ENCODE assay signal across 12 cellular contexts in the genomic region with DNA sequence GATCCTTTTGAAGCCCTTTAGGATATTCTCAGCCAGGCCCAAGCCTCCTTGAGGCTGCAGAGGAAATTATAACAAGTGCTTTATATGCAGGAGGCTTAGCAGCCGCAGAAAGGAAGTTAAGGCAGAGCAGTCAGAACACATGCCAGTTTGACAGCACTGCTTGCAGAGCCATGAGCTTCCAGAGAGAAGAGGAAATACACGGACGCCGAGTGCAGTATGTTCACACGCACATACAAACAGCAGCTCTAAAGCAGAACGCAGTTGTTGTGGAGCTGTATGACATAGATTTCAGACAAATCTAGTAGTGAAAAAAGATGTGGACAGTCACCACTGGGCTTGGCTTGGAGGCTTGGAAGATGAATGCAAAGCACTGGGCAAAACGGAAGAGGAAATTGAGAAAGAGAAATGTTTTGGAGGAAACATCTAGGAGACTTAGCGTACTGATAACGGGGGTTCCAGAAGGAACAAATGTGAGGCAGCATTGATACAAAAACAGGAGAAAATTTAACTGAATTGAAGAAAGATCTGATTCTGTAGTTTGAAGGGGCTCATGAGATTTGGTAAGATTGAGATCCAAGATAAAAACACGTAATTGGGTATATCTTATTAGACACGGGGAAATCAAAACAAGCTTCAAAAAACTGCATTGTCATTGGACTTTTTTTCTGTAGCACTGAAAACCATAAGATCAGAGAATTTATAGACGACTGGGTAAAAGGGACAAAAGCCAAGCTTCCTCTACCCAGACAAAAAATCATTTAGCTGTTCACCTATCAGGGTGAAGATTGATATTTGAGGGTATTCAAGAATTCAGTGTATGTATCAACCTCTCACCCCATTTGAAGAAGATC. TPM values are rescaled to one million over a fixed set of nuclear protein-coding genes. Genes with fewer than 3 reads are reported as not detected.
A peak's percentile ranks its signal among the peaks of the same experiment; 100 is the strongest.
DNase-seq lines count a peak whose midpoint lies in the region; ATAC-seq and TF ChIP-seq lines count a peak whose summit lies in the region.
"Had no signal": no experiment of that assay in that cellular context is flagged by ENCODE, and none has a peak within 500 bp of the region (broad histone marks: within the 10 kb centered on the region; RNA-seq: fewer than 3 reads in every experiment).

No MANE protein-coding gene starts in this region.

- peak overlapping the region in 2 of 7 donors; percentile 42 to 58 for H3K4me3 Mint-ChIP-seq in CD8-positive, alpha-beta memory T cell
- H3K4me3 Mint-ChIP-seq: central memory CD8-positive, alpha-beta T cell had no signal

- H3K4me3 ChIP-seq in CD8-positive, alpha-beta memory T cell (ENCODE audit: low read length): no peak overlapping the region
- H3K4me3 ChIP-seq in mononuclear cell (ENCODE audit: low read length) (peak overlapping the region; percentile 7), OCI-LY7 (ENCODE audit: low read depth, low read length, poor library complexity, severe bottlenecking) (no peak overlapping the region)
- H3K4me3 ChIP-seq: hepatocyte had no signal

- no peak for TF ChIP-seq CTCF in OCI-LY7 (conservative IDR thresholded peaks at IDR 0.05; ENCODE audit: low read length)

- H3K4me1 ChIP-seq in CD8-positive, alpha-beta memory T cell (ENCODE audit: insufficient read depth, low read length): peaks cover 5% of the 10 kb centered on the region
- H3K4me1 ChIP-seq in mononuclear cell (ENCODE audit: insufficient read depth, low read length) (peaks cover 31% of the 10 kb centered on the region), OCI-LY7 (ENCODE audit: insufficient read depth, low read length, poor library complexity, severe bottlenecking) (peaks cover 8% of the 10 kb centered on the region)

- no peaks in the 10 kb centered on the region for H3K9me3 Mint-ChIP-seq in CD8-positive, alpha-beta memory T cell
- H3K9me3 Mint-ChIP-seq: central memory CD8-positive, alpha-beta T cell had no signal

- H4K20me1 ChIP-seq in OCI-LY7 (ENCODE audit: insufficient read depth, low read length): no peaks in the 10 kb centered on the region

- H3K9me3 ChIP-seq in CD8-positive, alpha-beta memory T cell (ENCODE audit: low read length): no peaks in the 10 kb centered on the region
- H3K9me3 ChIP-seq in mononuclear cell (ENCODE audit: low read depth, low read length) (no peaks in the 10 kb centered on the region), OCI-LY7 (ENCODE audit: low read length) (no peaks in the 10 kb centered on the region)

- H2AFZ ChIP-seq in OCI-LY7 (ENCODE audit: low read length): no peak overlapping the region
- H2AFZ ChIP-seq: hepatocyte had no signal

- CTCF ChIA-PET in CD8-positive, alpha-beta memory T cell (lab: Charles Lee): interaction anchor here (1.5 kb wide), 1 partner anchor 21 kb away, joined by 4 read pairs; no protein-coding TSS in a partner anchor
- CTCF ChIA-PET in OCI-LY7 (lab: Charles Lee; ENCODE audit: unreplicated experiment): interaction anchor here (0.6 to 1.3 kb wide), 3 partner anchors 91 to 388 kb away, joined by 3 to 4 read pairs (median 3); no protein-coding TSS in a partner anchor

- H3K27ac ChIP-seq in CD8-positive, alpha-beta memory T cell (ENCODE audit: low read depth, low read length): no peak overlapping the region
- H3K27ac ChIP-seq in caudate nucleus (ENCODE audit: low read depth, low read length): peak overlapping the region; percentile 32
- no peak overlapping the region for H3K27ac ChIP-seq in OCI-LY7 (ENCODE audit: low read depth, low read length, poor library complexity, severe bottlenecking)
- H3K27ac ChIP-seq: hepatocyte had no signal

- no peaks in the 10 kb centered on the region for H3K27me3 Mint-ChIP-seq in CD8-positive, alpha-beta memory T cell
- H3K27me3 Mint-ChIP-seq: central memory CD8-positive, alpha-beta T cell had no signal

- H3K27ac Mint-ChIP-seq in CD8-positive, alpha-beta memory T cell: peak overlapping the region in 6 of 8 donors; percentile 9 to 66 (median 34)

- ATAC-seq in HG03520 (IDR thresholded peaks at IDR 0.05; ENCODE audit: unreplicated experiment) (no peak), GM18907 (IDR thresholded peaks at IDR 0.05; ENCODE audit: unreplicated experiment) (no peak)

- H3K4me1 Mint-ChIP-seq in CD8-positive, alpha-beta memory T cell: peaks cover 4 to 26% (median 9%) of the 10 kb centered on the region in 3 donors

- peak in 1 of 5 donors; percentile 24 for DNase-seq in CD8-positive, alpha-beta memory T cell
- peak; percentile 80 for DNase-seq in MV-4-11 (lab: John Stamatoyannopoulos, UW)
- peak in 12 of 61 donors; percentile 4 to 39 (median 20) for DNase-seq in caudate nucleus (lab: John Stamatoyannopoulos, UW)
- DNase-seq in OCI-LY7 (ENCODE audit: low spot score): no peak
- no peak for DNase-seq in NCI-H146 treated with DMSO at 0.1 percent for 48 hours (lab: John Stamatoyannopoulos, UW; ENCODE audit: unreplicated experiment)
- DNase-seq: activated CD8-positive, alpha-beta memory T cell treated with anti-CD3 and anti-CD28 coated beads for 24 hours; DND-41 had no signal

- intact Hi-C loops in OCI-LY7 (cut with micrococcal nuclease; ENCODE audit: unreplicated experiment): no loop called here

- peaks cover 4 to 94% (median 18%) of the 10 kb centered on the region in 3 donors for H3K36me3 Mint-ChIP-seq in CD8-positive, alpha-beta memory T cell

- H3K27me3 ChIP-seq in CD8-positive, alpha-beta memory T cell (ENCODE audit: insufficient read depth, low read length, poor library complexity, severe bottlenecking): no peaks in the 10 kb centered on the region
- no peaks in the 10 kb centered on the region for H3K27me3 ChIP-seq in mononuclear cell (ENCODE audit: insufficient read depth, low read length)
- H3K27me3 ChIP-seq: hepatocyte had no signal

- no peaks in the 10 kb centered on the region for H3K79me2 ChIP-seq in OCI-LY7 (ENCODE audit: insufficient read depth, low read depth, low read length)

- BruUV-seq in OCI-LY7 (replicated peaks; lab: Mats Ljungman, UMichigan): no TSS peak

- H3K4me2 ChIP-seq in OCI-LY7 (ENCODE audit: low read length): no peak overlapping the region
- H3K4me2 ChIP-seq: hepatocyte had no signal

- H3K9me2 ChIP-seq in OCI-LY7 (ENCODE audit: insufficient read depth, low read length): no peaks in the 10 kb centered on the region

- POLR2A ChIA-PET in CD8-positive, alpha-beta memory T cell (lab: Charles Lee): no interaction called here
- POLR2A ChIA-PET in OCI-LY7 (lab: Charles Lee): interaction anchor here (0.6 to 1.7 kb wide), 7 partner anchors 13 to 1497 kb away, joined by 3 to 11 read pairs (median 4); a partner anchor contains a TSS

- H3K36me3 ChIP-seq in CD8-positive, alpha-beta memory T cell (ENCODE audit: insufficient read depth, low read length): peaks cover 38% of the 10 kb centered on the region
- peaks cover 98% of the 10 kb centered on the region for H3K36me3 ChIP-seq in OCI-LY7 (ENCODE audit: insufficient read depth, low read length)

RNA-seq across cellular contexts. Expression of a gene that starts 19.6 kb away (rescaled TPM):
- total RNA-seq in CD8-positive, alpha-beta memory T cell: under 1 TPM in 1 of 2 experiments, not detected in 1; 0.22 TPM
- 2.9 TPM for polyA plus RNA-seq in CD8-positive, alpha-beta memory T cell
- 0.42 TPM for total RNA-seq in mononuclear cell
- 0.35 TPM in 1 of 2 replicates, not detected in the other for total RNA-seq in OCI-LY7 (2014; rRNA removed; shearing (Covaris generic))
- 0.36 TPM in 1 of 2 replicates, not detected in the other for total RNA-seq in OCI-LY7 (2022)
- polyA plus RNA-seq: hepatocyte had no signal
